ENCODE assay signal across 22 cellular contexts in the genomic region with DNA sequence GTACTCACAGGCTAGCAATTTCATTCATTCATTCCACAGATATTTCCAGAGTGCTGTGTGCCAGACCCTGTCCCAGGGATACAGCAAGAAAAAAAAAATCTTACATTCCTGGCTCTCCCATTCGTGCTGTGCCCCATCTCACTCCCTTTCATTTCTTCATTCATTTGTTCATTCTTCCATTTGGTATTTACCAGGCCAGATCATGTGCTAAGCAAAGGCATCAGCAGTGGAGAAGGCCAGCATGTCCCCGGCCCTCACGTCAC. TPM values are rescaled to one million over a fixed set of nuclear protein-coding genes. Genes with fewer than 3 reads are reported as not detected.
DNase-seq lines count a peak whose midpoint lies in the region; ATAC-seq and TF ChIP-seq lines count a peak whose summit lies in the region.
"Had no signal": no experiment of that assay in that cellular context is flagged by ENCODE, and none has a peak within 500 bp of the region (broad histone marks: within the 10 kb centered on the region; RNA-seq: fewer than 3 reads in every experiment).

No MANE protein-coding gene starts in this region.

- H3K4me1 ChIP-seq in OCI-LY7 (ENCODE audit: insufficient read depth, low read length, poor library complexity, severe bottlenecking) = peaks cover 12% of the 10 kb centered on the region
- H3K4me1 ChIP-seq in foreskin keratinocyte = no peaks in the 10 kb centered on the region

- no peaks in the 10 kb centered on the region for H3K36me3 ChIP-seq in OCI-LY7 (ENCODE audit: insufficient read depth, low read length)
- H3K36me3 ChIP-seq: lower lobe of right lung, neutrophil had no signal

- H4K20me1 ChIP-seq in OCI-LY7 (ENCODE audit: insufficient read depth, low read length) = no peaks in the 10 kb centered on the region

- H3K4me2 ChIP-seq in OCI-LY7 (ENCODE audit: low read length) = peak overlapping the region; percentile 17; the same call in 1 of the 2 replicates

- no peak overlapping the region for H3K27ac ChIP-seq in OCI-LY7 (ENCODE audit: low read depth, low read length, poor library complexity, severe bottlenecking)
- H3K27ac ChIP-seq in temporal lobe (ENCODE audit: low read depth, low read length) = peak overlapping the region; percentile 27
- H3K27ac ChIP-seq in foreskin keratinocyte = no peak overlapping the region
- H3K27ac ChIP-seq: lower lobe of right lung, neutrophil, stomach, vagina had no signal

- no peaks in the 10 kb centered on the region for H3K27me3 ChIP-seq in foreskin keratinocyte
- H3K27me3 ChIP-seq: stomach, vagina had no signal

- CTCF ChIA-PET in activated naive CD4-positive, alpha-beta T cell treated with anti-CD3 and anti-CD28 coated beads, Interleukin-2, amount 10 ng/mL, durations not matched to agents 7 days and 5 days (lab: Charles Lee) = no interaction called here
- CTCF ChIA-PET in OCI-LY7 (lab: Charles Lee; ENCODE audit: unreplicated experiment) = no interaction called here

- H3K4me1 Mint-ChIP-seq in activated naive CD4-positive, alpha-beta T cell treated with anti-CD3 and anti-CD28 coated beads, Interleukin-2, amount 10 ng/mL, durations not matched to agents 7 days and 5 days = peaks cover 22% of the 10 kb centered on the region

- no peak overlapping the region for H3K4me3 ChIP-seq in OCI-LY7 (ENCODE audit: low read depth, low read length, poor library complexity, severe bottlenecking)
- H3K4me3 ChIP-seq in fibroblast of pulmonary artery (replicated peaks; ENCODE audit: low read depth, low read length) = no peak overlapping the region
- H3K4me3 ChIP-seq: lower lobe of right lung, smooth muscle cell, stomach, vagina had no signal

- no peak overlapping the region for H2AFZ ChIP-seq in OCI-LY7 (ENCODE audit: low read length)

- H3K27ac Mint-ChIP-seq in activated naive CD4-positive, alpha-beta T cell treated with anti-CD3 and anti-CD28 coated beads, Interleukin-2, amount 10 ng/mL, durations not matched to agents 7 days and 5 days = no peak overlapping the region
- no peak overlapping the region for H3K27ac Mint-ChIP-seq in activated naive CD4-positive, alpha-beta T cell treated with anti-CD3 and anti-CD28 coated beads, Interleukin-2, amount 50 U/mL, for 72 hours

- POLR2A ChIA-PET in OCI-LY7 (lab: Charles Lee) = no interaction called here

- H3K9me3 Mint-ChIP-seq in activated naive CD4-positive, alpha-beta T cell treated with anti-CD3 and anti-CD28 coated beads, Interleukin-2, amount 10 ng/mL, durations not matched to agents 7 days and 5 days = no peaks in the 10 kb centered on the region
- H3K9me3 Mint-ChIP-seq in activated naive CD4-positive, alpha-beta T cell treated with anti-CD3 and anti-CD28 coated beads, Interleukin-2, amount 50 U/mL, for 72 hours = no peaks in the 10 kb centered on the region
- H3K9me3 Mint-ChIP-seq: activated T-cell treated with anti-CD3 and anti-CD28 coated beads, Interleukin-2, amount 50 U/mL, for 24 hours had no signal

- no peak for ATAC-seq in activated naive CD4-positive, alpha-beta T cell treated with anti-CD3 and anti-CD28 coated beads, Interleukin-2, amount 50 U/mL, for 72 hours
- ATAC-seq in foreskin keratinocyte = no peak
- ATAC-seq: lower lobe of right lung had no signal

- H3K9me2 ChIP-seq in OCI-LY7 (ENCODE audit: insufficient read depth, low read length) = no peaks in the 10 kb centered on the region

- H3K9me3 ChIP-seq in OCI-LY7 (ENCODE audit: low read length) = no peaks in the 10 kb centered on the region
- H3K9me3 ChIP-seq: lower lobe of right lung, neutrophil, stomach, vagina had no signal

- peaks cover 5% of the 10 kb centered on the region for H3K27me3 Mint-ChIP-seq in activated naive CD4-positive, alpha-beta T cell treated with anti-CD3 and anti-CD28 coated beads, Interleukin-2, amount 10 ng/mL, durations not matched to agents 7 days and 5 days
- H3K27me3 Mint-ChIP-seq: activated T-cell treated with anti-CD3 and anti-CD28 coated beads, Interleukin-2, amount 50 U/mL, for 24 hours had no signal

- intact Hi-C loops in OCI-LY7 (cut with micrococcal nuclease; ENCODE audit: unreplicated experiment) = no loop called here

- no peaks in the 10 kb centered on the region for H3K79me2 ChIP-seq in OCI-LY7 (ENCODE audit: insufficient read depth, low read depth, low read length)

- TSS peak; percentile 41 for BruUV-seq in OCI-LY7 (replicated peaks; lab: Mats Ljungman, UMichigan)

- no peak for TF ChIP-seq CTCF in OCI-LY7 (conservative IDR thresholded peaks at IDR 0.05; ENCODE audit: low read length)
- TF ChIP-seq CTCF in fibroblast of pulmonary artery (IDR thresholded peaks at IDR 0.05; ENCODE audit: low read length, missing control alignments) = no peak
- TF ChIP-seq CTCF in foreskin keratinocyte (conservative IDR thresholded peaks at IDR 0.05) = no peak

- DNase-seq in activated naive CD4-positive, alpha-beta T cell treated with anti-CD3 and anti-CD28 coated beads, Interleukin-2, amount 10 ng/mL, durations not matched to agents 7 days and 5 days = no peak
- no peak for DNase-seq in activated naive CD4-positive, alpha-beta T cell treated with anti-CD3 and anti-CD28 coated beads, Interleukin-2, amount 50 U/mL, for 72 hours (ENCODE audit: low spot score in 2 of 2)
- DNase-seq in OCI-LY7 (ENCODE audit: low spot score) (no peak), fibroblast of pulmonary artery (ENCODE audit: low read depth) (peak; percentile 19), NCI-H345 treated with DMSO at 0.1 percent for 48 hours (lab: John Stamatoyannopoulos, UW; ENCODE audit: unreplicated experiment) (no peak), 8988T (no peak), foreskin keratinocyte (no peak)
- DNase-seq: activated CD4-positive, alpha-beta T cell treated with anti-CD3 and anti-CD28 coated beads for 4 hours; activated T-cell treated with anti-CD3 and anti-CD28 coated beads, Interleukin-2, amount 50 U/mL, for 24 hours; aorta; lower lobe of right lung; NCI-H1930; NCI-H69; stomach had no signal

- peak overlapping the region; percentile 19 for H3K4me3 Mint-ChIP-seq in activated naive CD4-positive, alpha-beta T cell treated with anti-CD3 and anti-CD28 coated beads, Interleukin-2, amount 10 ng/mL, durations not matched to agents 7 days and 5 days

- no peaks in the 10 kb centered on the region for H3K36me3 Mint-ChIP-seq in activated naive CD4-positive, alpha-beta T cell treated with anti-CD3 and anti-CD28 coated beads, Interleukin-2, amount 10 ng/mL, durations not matched to agents 7 days and 5 days
- no peaks in the 10 kb centered on the region for H3K36me3 Mint-ChIP-seq in activated naive CD4-positive, alpha-beta T cell treated with anti-CD3 and anti-CD28 coated beads, Interleukin-2, amount 50 U/mL, for 72 hours

RNA-seq across cellular contexts. Expression of a gene that starts 2.3 kb away (rescaled TPM):
- 10 to 100 TPM; 11.1 to 11.6 TPM for total RNA-seq in activated naive CD4-positive, alpha-beta T cell treated with anti-CD3 and anti-CD28 coated beads, Interleukin-2, amount 50 U/mL, for 72 hours
- 20.6 and 20.7 TPM in 2 replicates for total RNA-seq in OCI-LY7 (2014; rRNA removed; shearing (Covaris generic))
- total RNA-seq in OCI-LY7 (2022) = 32.5 and 38.4 TPM in 2 replicates
- total RNA-seq in temporal lobe = 28.5 TPM
- 8.7 and 9.2 TPM in 2 replicates for total RNA-seq in foreskin keratinocyte
- 8.1 and 9.7 TPM in 2 replicates for polyA plus RNA-seq in foreskin keratinocyte

RNA-seq across cellular contexts. Expression of a gene that starts 24.7 kb away (rescaled TPM):
- not detected for total RNA-seq in activated naive CD4-positive, alpha-beta T cell treated with anti-CD3 and anti-CD28 coated beads, Interleukin-2, amount 50 U/mL, for 72 hours
- total RNA-seq in OCI-LY7 (2014; rRNA removed; shearing (Covaris generic)) = not detected in 2 replicates
- total RNA-seq in OCI-LY7 (2022) (not detected in 2 replicates), temporal lobe (32.0 TPM), foreskin keratinocyte (not detected in 2 replicates)
- polyA plus RNA-seq in foreskin keratinocyte = not detected in 2 replicates
- total RNA-seq: aorta, fibroblast of villous mesenchyme, lower lobe of right lung, M059J, RPMI7951, smooth muscle cell, vagina had no signal
- polyA plus RNA-seq: AG04450, smooth muscle cell had no signal

RNA-seq across cellular contexts. Expression of a gene that starts 33.0 kb away (rescaled TPM):
- total RNA-seq in activated naive CD4-positive, alpha-beta T cell treated with anti-CD3 and anti-CD28 coated beads, Interleukin-2, amount 50 U/mL, for 72 hours = under 1 TPM in 1 of 2 donors, not detected in 1; 0.43 TPM
- total RNA-seq in OCI-LY7 (2014; rRNA removed; shearing (Covaris generic)) = 0.54 and 0.59 TPM in 2 replicates
- total RNA-seq in OCI-LY7 (2022) (0.48 and 0.61 TPM in 2 replicates), temporal lobe (0.49 TPM), foreskin keratinocyte (0.11 and 0.24 TPM in 2 replicates)
- polyA plus RNA-seq in foreskin keratinocyte = 0.29 and 0.38 TPM in 2 replicates
- total RNA-seq: lower lobe of right lung, M059J, RPMI7951, smooth muscle cell, stomach, vagina had no signal

Comparison
In these comparisons a context has a peak if more than half of its experiments do, and no peak if none do; other contexts are left out.
1. RNA of a gene that starts 24.7 kb away (total RNA-seq): 32.0 TPM in temporal lobe (single experiment); not detected in activated naive CD4-positive, alpha-beta T cell treated with anti-CD3 and anti-CD28 coated beads, Interleukin-2, amount 50 U/mL, for 72 hours, not detected in OCI-LY7 and not detected in foreskin keratinocyte; every median in the first group is over 10 times any median in the second.